Comparison of ENCODE assay signal across 12 cellular contexts in the genomic region with DNA sequence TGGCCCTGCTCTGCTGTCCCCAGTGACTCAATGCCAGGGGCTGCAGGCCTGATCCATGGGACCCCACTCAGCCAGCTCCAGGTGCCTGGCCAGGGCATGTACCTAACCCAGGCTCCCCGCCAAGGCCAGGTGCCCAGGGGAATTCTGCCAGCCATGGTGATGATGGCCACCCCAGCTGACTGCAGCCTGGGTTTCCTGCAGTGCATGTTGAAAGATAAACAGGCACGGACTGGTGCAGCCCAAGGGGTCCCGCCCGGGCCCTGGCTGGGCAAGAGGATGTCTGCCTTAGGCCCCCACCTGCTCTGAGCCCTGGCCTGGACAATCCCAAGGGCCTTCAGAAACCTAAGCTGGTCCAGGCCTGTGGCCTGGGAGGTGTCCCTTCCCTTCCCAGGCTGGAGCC. TPM values are rescaled to one million over a fixed set of nuclear protein-coding genes. Genes with fewer than 3 reads are reported as not detected.
DNase-seq lines count a peak whose midpoint lies in the region; ATAC-seq, FAIRE-seq and TF ChIP-seq lines count a peak whose summit lies in the region.
"Had no signal": no experiment of that assay in that cellular context is flagged by ENCODE, and none has a peak within 500 bp of the region (broad histone marks: within the 10 kb centered on the region; RNA-seq: fewer than 3 reads in every experiment).

No MANE protein-coding gene starts in this region.

- no peak for ATAC-seq in CD4-positive, alpha-beta T cell (ENCODE audit: poor library complexity)
- peak; percentile 27 to 63 (median 46) for ATAC-seq in pancreas
- no peak for ATAC-seq in GM18861 (IDR thresholded peaks at IDR 0.05; ENCODE audit: unreplicated experiment)
- ATAC-seq in GM21723 (IDR thresholded peaks at IDR 0.05; ENCODE audit: unreplicated experiment): no peak

- intact Hi-C loops in CD4-positive, alpha-beta T cell (cut with DNase I, micrococcal nuclease): loop anchor here in 1 of 2 experiments (5.0 kb wide), 1 partner anchor 140 kb away; the partner anchor contains the start of gene TRAF2
- intact Hi-C loops in dorsolateral prefrontal cortex (cut with DNase I): loop anchor here in 1 of 2 donors (5.0 kb wide), 2 partner anchors 80 to 165 kb away; partner anchors contain the start of gene C8G
- intact Hi-C loops in pancreas (cut with DNase I): loop anchor here in 1 of 3 donors (10.0 kb wide), 1 partner anchor 72 kb away; the partner anchor contains the start of gene LCN12

- no peaks in the 10 kb centered on the region for H3K27me3 Mint-ChIP-seq in CD4-positive, alpha-beta T cell

- peaks cover 30% of the 10 kb centered on the region for H3K4me1 Mint-ChIP-seq in CD4-positive, alpha-beta T cell (ENCODE audit: low read depth)

- no peaks in the 10 kb centered on the region for H3K36me3 Mint-ChIP-seq in CD4-positive, alpha-beta T cell (ENCODE audit: low read depth)

- H3K9me3 Mint-ChIP-seq in CD4-positive, alpha-beta T cell: no peaks in the 10 kb centered on the region
- H3K9me3 Mint-ChIP-seq: activated naive CD4-positive, alpha-beta T cell treated with anti-CD3 and anti-CD28 coated beads for 36 hours had no signal

- WGBS in pancreas, 2 donors: 20 to 24% methylated on average over 4 of the region's 4 CpGs

- no peak for TF ChIP-seq CTCF in CD4-positive, alpha-beta T cell (IDR thresholded peaks at IDR 0.05)
- TF ChIP-seq CTCF in LNCaP clone FGC (IDR thresholded peaks at IDR 0.05; ENCODE audit: control insufficient read depth, extremely low read depth, insufficient read depth) (no peak), dorsolateral prefrontal cortex (IDR thresholded peaks at IDR 0.05 in 54 of 56, conservative IDR thresholded peaks at IDR 0.05 in 2 of 56; ENCODE audit: low read depth in 1 of 56, partially characterized antibody in 56 of 56) (no peak), pancreas (IDR thresholded peaks at IDR 0.05) (no peak)

- H3K27ac Mint-ChIP-seq in CD4-positive, alpha-beta T cell: no peak overlapping the region
- H3K27ac Mint-ChIP-seq: activated naive CD4-positive, alpha-beta T cell treated with anti-CD3 and anti-CD28 coated beads for 36 hours had no signal

- no peaks in the 10 kb centered on the region for H3K27me3 ChIP-seq in CD4-positive, alpha-beta T cell (ENCODE audit: control insufficient read depth, insufficient read depth, low read length)
- no peaks in the 10 kb centered on the region for H3K27me3 ChIP-seq in dorsolateral prefrontal cortex
- no peaks in the 10 kb centered on the region for H3K27me3 ChIP-seq in pancreas

- H3K27ac ChIP-seq in CD4-positive, alpha-beta T cell (ENCODE audit: low read depth, low read length): no peak overlapping the region
- H3K27ac ChIP-seq in dorsolateral prefrontal cortex (peak overlapping the region; percentile 85 to 100 (median 99)), pancreas (peak overlapping the region in 2 of 4 donors; percentile 17 to 28)
- H3K27ac ChIP-seq: KMS-11 had no signal

- CTCF ChIA-PET in CD4-positive, alpha-beta T cell (lab: Charles Lee): interaction anchor here (1.1 to 2.1 kb wide), 3 partner anchors 8 to 184 kb away, joined by 3 to 12 read pairs (median 4); partner anchors contain the start of gene AJM1

- DNase-seq in CD4-positive, alpha-beta T cell: no peak
- no peak for DNase-seq in LNCaP clone FGC (ENCODE audit: low read depth)
- no peak for DNase-seq in dorsolateral prefrontal cortex
- DNase-seq in pancreas: peak; percentile 73 to 92 (median 80)
- DNase-seq in stimulated activated CD4-positive, alpha-beta T cell treated with anti-CD3 and anti-CD28 coated beads, Interleukin-12 subunit alpha, Interleukin-12 subunit beta, amount 100 ng/mL, for 4 hours: no peak
- no peak for DNase-seq in EL
- DNase-seq: activated naive CD4-positive, alpha-beta T cell treated with anti-CD3 and anti-CD28 coated beads for 36 hours; HCEC 1CT had no signal

- H3K36me3 ChIP-seq in pancreas: no peaks in the 10 kb centered on the region

- H3K4me3 ChIP-seq in LNCaP clone FGC (ENCODE audit: low read depth, low read length) (peak overlapping the region; percentile 75), dorsolateral prefrontal cortex (peak overlapping the region; percentile 66 to 94 (median 83)), pancreas (peak overlapping the region in 2 of 4 donors; percentile 54 to 64)

- FAIRE-seq in pancreas (lab: Jason Lieb, UNC): no peak

- POLR2A ChIA-PET in CD4-positive, alpha-beta T cell (lab: Charles Lee): interaction anchor here (0.5 to 1.2 kb wide), 4 partner anchors 20 to 235 kb away, joined by 3 to 4 read pairs (median 3); partner anchors contain the start of genes CLIC3 and TMEM141

- no peaks in the 10 kb centered on the region for H3K9me3 ChIP-seq in CD4-positive, alpha-beta T cell (ENCODE audit: control insufficient read depth, low read length)
- no peaks in the 10 kb centered on the region for H3K9me3 ChIP-seq in pancreas

- H3K4me3 Mint-ChIP-seq in CD4-positive, alpha-beta T cell: peak overlapping the region; percentile 88

- peaks cover 15 to 21% (median 17%) of the 10 kb centered on the region in 3 donors for H3K4me1 ChIP-seq in pancreas

RNA-seq across cellular contexts. Expression of gene ABCA2, which starts 1.2 kb away (rescaled TPM):
- total RNA-seq in CD4-positive, alpha-beta T cell: 10 to 100 TPM; 80.1 to 86.8 TPM
- total RNA-seq in dorsolateral prefrontal cortex (1,000 to 10,000 TPM in 22 of 120 experiments, 100 to 1,000 TPM in 98; 266 to 2,644 (median 606) TPM), pancreas (10 to 100 TPM; 16.2 to 32.6 (median 25.4) TPM)
- polyA plus RNA-seq in pancreas: 10 to 100 TPM; 70.4 to 80.0 TPM

RNA-seq across cellular contexts. Expression of gene FUT7, which starts 5.1 kb away (rescaled TPM):
- total RNA-seq in CD4-positive, alpha-beta T cell: 1 to 10 TPM; 1.7 to 1.8 TPM
- total RNA-seq in dorsolateral prefrontal cortex: 1 to 10 TPM in 3 of 120 experiments, under 1 TPM in 54, not detected in 63; 0.14 to 1.7 (median 0.33) TPM
- total RNA-seq in pancreas: under 1 TPM in 2 of 6 donors, not detected in 4; 0.18 to 0.19 TPM
- polyA plus RNA-seq in pancreas: under 1 TPM in 1 of 2 donors, not detected in 1; 0.12 TPM
- total RNA-seq: activated naive CD4-positive, alpha-beta T cell treated with anti-CD3 and anti-CD28 coated beads for 36 hours; glomerular endothelial cell had no signal

RNA-seq across cellular contexts. Expression of gene NPDC1, which starts 19.1 kb away (rescaled TPM):
- total RNA-seq in CD4-positive, alpha-beta T cell: 10 to 100 TPM; 15.3 to 16.0 TPM
- total RNA-seq in dorsolateral prefrontal cortex (100 to 1,000 TPM; 142 to 297 (median 214) TPM), pancreas (10 to 100 TPM; 31.5 to 70.9 (median 36.8) TPM)
- 100 to 1,000 TPM; 183 to 328 TPM for polyA plus RNA-seq in pancreas

RNA-seq across cellular contexts. Expression of gene ENTPD2, which starts 27.0 kb away (rescaled TPM):
- not detected for total RNA-seq in CD4-positive, alpha-beta T cell
- total RNA-seq in dorsolateral prefrontal cortex (10 to 100 TPM in 105 of 120 experiments, 1 to 10 TPM in 15; 4.7 to 47.5 (median 15.7) TPM), pancreas (1 to 10 TPM in 5 of 6 donors, under 1 TPM in 1; 0.91 to 4.5 (median 2.0) TPM)
- 1 to 10 TPM; 4.5 to 6.5 TPM for polyA plus RNA-seq in pancreas
- total RNA-seq: activated naive CD4-positive, alpha-beta T cell treated with anti-CD3 and anti-CD28 coated beads for 36 hours; glomerular endothelial cell had no signal

RNA-seq across cellular contexts. Expression of gene CLIC3, which starts 30.5 kb away (rescaled TPM):
- total RNA-seq in CD4-positive, alpha-beta T cell: 1 to 10 TPM; 2.1 to 2.8 TPM
- total RNA-seq in dorsolateral prefrontal cortex: 1 to 10 TPM in 30 of 120 experiments, under 1 TPM in 28, not detected in 62; 0.47 to 3.2 (median 1.0) TPM
- total RNA-seq in pancreas: under 1 TPM in 5 of 6 donors, not detected in 1; 0.24 to 0.44 (median 0.38) TPM
- 1 to 10 TPM; 1.1 to 1.3 TPM for polyA plus RNA-seq in pancreas
- total RNA-seq: activated naive CD4-positive, alpha-beta T cell treated with anti-CD3 and anti-CD28 coated beads for 36 hours had no signal

Comparison
In these comparisons a context has a peak if more than half of its experiments do, and no peak if none do; other contexts are left out.
1. ATAC-seq: peak in pancreas (4 of 4); none in CD4-positive, alpha-beta T cell (single experiment), GM18861 (single experiment) and GM21723 (single experiment).
2. DNase-seq: peak in pancreas (6 of 6); none in CD4-positive, alpha-beta T cell (0 of 10), LNCaP clone FGC (single experiment), dorsolateral prefrontal cortex (0 of 10), stimulated activated CD4-positive, alpha-beta T cell treated with anti-CD3 and anti-CD28 coated beads, Interleukin-12 subunit alpha, Interleukin-12 subunit beta, amount 100 ng/mL, for 4 hours (single experiment) and EL (single experiment).